28 cellular contexts compared by ENCODE assay signal in genomic region chr2:152103271-152103670, GRCh38.
"Had no signal": no experiment of that assay in that cellular context is flagged by ENCODE, and none has a peak within 500 bp of the region (broad histone marks: within the 10 kb centered on the region; RNA-seq: fewer than 3 reads in every experiment).

No MANE protein-coding gene starts in this region.

- H3K36me3 ChIP-seq: colonic mucosa, esophagus muscularis mucosa, esophagus squamous epithelium, gastrocnemius medialis, gastroesophageal sphincter, heart left ventricle, heart right ventricle had no signal

- DNase-seq: colonic mucosa; cortex of kidney; dermis blood vessel endothelial cell; dorsolateral prefrontal cortex; effector CD4-positive, alpha-beta T cell; effector CD8-positive, alpha-beta T cell; effector memory CD4-positive, alpha-beta T cell; effector memory CD8-positive, alpha-beta T cell; endodermal cell; erythroblast; esophagus squamous epithelium; foreskin fibroblast; foreskin keratinocyte; foreskin melanocyte; gastrocnemius medialis; glutamatergic neuron; head of caudate nucleus; heart left ventricle; heart right ventricle had no signal

- FAIRE-seq: colon, endometrium, endothelial cell of umbilical vein, frontal cortex had no signal

- H3K27ac ChIP-seq: colonic mucosa, coronary artery, dorsolateral prefrontal cortex, epithelial cell of prostate, esophagus muscularis mucosa, esophagus squamous epithelium, foreskin keratinocyte, gastrocnemius medialis, gastroesophageal sphincter, heart left ventricle, heart right ventricle had no signal

- H3K4me3 ChIP-seq: colonic mucosa, coronary artery, dorsolateral prefrontal cortex, esophagus muscularis mucosa, esophagus squamous epithelium, gastrocnemius medialis, gastroesophageal sphincter, heart left ventricle, heart right ventricle had no signal

- H3K9me3 ChIP-seq: colonic mucosa, esophagus muscularis mucosa, esophagus squamous epithelium, gastrocnemius medialis, gastroesophageal sphincter, heart left ventricle, heart right ventricle had no signal

- ATAC-seq: effector memory CD8-positive, alpha-beta T cell; esophagus mucosa; foreskin keratinocyte; gastrocnemius medialis; gastroesophageal sphincter; heart left ventricle; heart right ventricle had no signal

- H3K27me3 ChIP-seq: dorsolateral prefrontal cortex had no signal
